1 cellular context compared by ENCODE assay signal in the genomic region with DNA sequence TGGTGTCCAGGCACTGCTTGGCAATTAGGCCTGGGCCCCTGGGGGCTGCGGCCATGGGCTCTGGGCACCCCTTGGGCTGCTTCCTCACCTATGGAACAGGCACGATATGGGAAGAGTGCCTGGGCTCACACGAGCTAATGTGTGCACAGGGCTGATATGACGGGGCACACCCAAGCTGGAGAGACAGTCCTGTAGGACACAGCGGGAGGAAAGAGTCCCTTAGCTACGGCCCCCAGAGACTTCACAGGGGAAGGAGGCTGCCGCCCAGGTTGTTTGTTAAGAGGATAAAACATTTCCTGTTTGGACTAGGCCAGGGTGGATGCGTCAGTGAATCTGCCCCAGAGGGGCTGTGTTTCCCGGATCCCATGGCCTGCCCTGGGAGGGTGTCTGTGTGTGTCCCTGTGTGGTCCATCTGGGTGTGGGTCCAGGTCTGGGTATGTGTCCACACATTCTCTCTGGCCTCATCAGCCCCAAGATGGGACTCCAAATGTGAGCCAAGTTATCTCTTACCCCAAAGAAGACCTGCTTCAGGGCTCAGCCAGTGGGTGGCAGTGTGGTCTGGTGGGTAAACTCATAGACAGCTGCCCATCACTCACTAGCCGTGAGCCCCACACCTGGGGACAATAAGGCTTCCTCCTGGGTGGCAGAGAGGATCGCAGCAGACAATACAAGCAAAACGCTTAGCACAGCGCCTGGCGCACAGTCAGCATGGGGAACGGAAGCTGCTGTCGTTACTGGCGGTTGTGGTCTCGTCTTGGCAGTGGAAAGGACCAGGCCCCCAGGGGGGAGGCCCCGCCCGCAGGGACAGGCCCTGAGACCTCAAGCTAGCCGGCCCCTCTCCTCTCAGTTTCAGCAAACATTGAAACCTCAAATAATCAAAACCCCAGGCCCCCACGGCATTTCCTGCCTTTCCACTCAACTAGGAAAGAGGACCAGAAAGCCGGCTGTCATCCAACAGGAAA.
TF ChIP-seq lines count a peak whose summit lies in the region.

No MANE protein-coding gene starts in this region.

TF ChIP-seq in K562, 482 proteins besides CTCF, POLR2A, EP300 and RAD21 (continued from another document and continues in another):
- TF ChIP-seq ETV1 (tag; conservative IDR thresholded peaks at IDR 0.05; ENCODE audit: low read depth) (peak; percentile 25; the same call in 1 of the 2 replicates), PHF20 (IDR thresholded peaks at IDR 0.05; ENCODE audit: partially characterized antibody) (no peak), TCF3 (CRISPR knock-in tag; IDR thresholded peaks at IDR 0.05) (peak; percentile 68), HCFC1 (IDR thresholded peaks at IDR 0.05; ENCODE audit: low read depth, low read length) (no peak), KDM1A (IDR thresholded peaks at IDR 0.05) (peak; percentile 9 to 29; a peak in 1 of 4 replicates), PCBP1 (IDR thresholded peaks at IDR 0.05; ENCODE audit: low read depth, low read length, poor library complexity, severe bottlenecking) (no peak), FOSL1 (tag; conservative IDR thresholded peaks at IDR 0.05) (no peak), SRSF7 (optimal IDR thresholded peaks at IDR 0.05; ENCODE audit: low read depth, low read length) (no peak), PHB (CRISPR knock-in tag; IDR thresholded peaks at IDR 0.05) (no peak), LEF1 (IDR thresholded peaks at IDR 0.05) (no peak), HSF4 (CRISPR knock-in tag; IDR thresholded peaks at IDR 0.05; ENCODE audit: borderline replicate concordance) (no peak), MECOM (CRISPR knock-in tag; IDR thresholded peaks at IDR 0.05) (peak; percentile 84), RBM14 (IDR thresholded peaks at IDR 0.05; ENCODE audit: borderline replicate concordance, insufficient read depth, low read depth, low read length) (no peak), CEBPB (tag; IDR thresholded peaks at IDR 0.05) (no peak), CBX5 (IDR thresholded peaks at IDR 0.05; ENCODE audit: borderline replicate concordance, low read depth) (no peak), PTBP1 (IDR thresholded peaks at IDR 0.05; ENCODE audit: low read depth, low read length) (no peak), RBM22 (IDR thresholded peaks at IDR 0.05; ENCODE audit: low read depth, low read length, poor library complexity, severe bottlenecking) (no peak), HDAC8 (tag; IDR thresholded peaks at IDR 0.05) (0 out of 2 replicates have a peak, but pooled peaks have one; percentile 21), CHD1 (IDR thresholded peaks at IDR 0.05; ENCODE audit: low read length) (no peak), NR4A1 (CRISPR knock-in tag; IDR thresholded peaks at IDR 0.05) (no peak), NR4A1 (tag; IDR thresholded peaks at IDR 0.05) (peak; percentile 51; the same call in 1 of the 2 replicates), ZNF695 (CRISPR knock-in tag; IDR thresholded peaks at IDR 0.05) (no peak), RCOR1 (IDR thresholded peaks at IDR 0.05; ENCODE audit: borderline replicate concordance in 1 of 2, low read depth in 2 of 2, low read length in 2 of 2) (peak in 1 of 2 experiments; percentile 5; a peak in 1 of 4 replicates)
- TF ChIP-seq, protein P1, sequence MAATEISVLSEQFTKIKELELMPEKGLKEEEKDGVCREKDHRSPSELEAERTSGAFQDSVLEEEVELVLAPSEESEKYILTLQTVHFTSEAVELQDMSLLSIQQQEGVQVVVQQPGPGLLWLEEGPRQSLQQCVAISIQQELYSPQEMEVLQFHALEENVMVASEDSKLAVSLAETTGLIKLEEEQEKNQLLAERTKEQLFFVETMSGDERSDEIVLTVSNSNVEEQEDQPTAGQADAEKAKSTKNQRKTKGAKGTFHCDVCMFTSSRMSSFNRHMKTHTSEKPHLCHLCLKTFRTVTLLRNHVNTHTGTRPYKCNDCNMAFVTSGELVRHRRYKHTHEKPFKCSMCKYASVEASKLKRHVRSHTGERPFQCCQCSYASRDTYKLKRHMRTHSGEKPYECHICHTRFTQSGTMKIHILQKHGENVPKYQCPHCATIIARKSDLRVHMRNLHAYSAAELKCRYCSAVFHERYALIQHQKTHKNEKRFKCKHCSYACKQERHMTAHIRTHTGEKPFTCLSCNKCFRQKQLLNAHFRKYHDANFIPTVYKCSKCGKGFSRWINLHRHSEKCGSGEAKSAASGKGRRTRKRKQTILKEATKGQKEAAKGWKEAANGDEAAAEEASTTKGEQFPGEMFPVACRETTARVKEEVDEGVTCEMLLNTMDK (IDR thresholded peaks at IDR 0.05; ENCODE audit: borderline replicate concordance, insufficient read depth, low read depth, low read length, poor library complexity, severe bottlenecking) = peak; percentile 16
- TF ChIP-seq, protein P2, sequence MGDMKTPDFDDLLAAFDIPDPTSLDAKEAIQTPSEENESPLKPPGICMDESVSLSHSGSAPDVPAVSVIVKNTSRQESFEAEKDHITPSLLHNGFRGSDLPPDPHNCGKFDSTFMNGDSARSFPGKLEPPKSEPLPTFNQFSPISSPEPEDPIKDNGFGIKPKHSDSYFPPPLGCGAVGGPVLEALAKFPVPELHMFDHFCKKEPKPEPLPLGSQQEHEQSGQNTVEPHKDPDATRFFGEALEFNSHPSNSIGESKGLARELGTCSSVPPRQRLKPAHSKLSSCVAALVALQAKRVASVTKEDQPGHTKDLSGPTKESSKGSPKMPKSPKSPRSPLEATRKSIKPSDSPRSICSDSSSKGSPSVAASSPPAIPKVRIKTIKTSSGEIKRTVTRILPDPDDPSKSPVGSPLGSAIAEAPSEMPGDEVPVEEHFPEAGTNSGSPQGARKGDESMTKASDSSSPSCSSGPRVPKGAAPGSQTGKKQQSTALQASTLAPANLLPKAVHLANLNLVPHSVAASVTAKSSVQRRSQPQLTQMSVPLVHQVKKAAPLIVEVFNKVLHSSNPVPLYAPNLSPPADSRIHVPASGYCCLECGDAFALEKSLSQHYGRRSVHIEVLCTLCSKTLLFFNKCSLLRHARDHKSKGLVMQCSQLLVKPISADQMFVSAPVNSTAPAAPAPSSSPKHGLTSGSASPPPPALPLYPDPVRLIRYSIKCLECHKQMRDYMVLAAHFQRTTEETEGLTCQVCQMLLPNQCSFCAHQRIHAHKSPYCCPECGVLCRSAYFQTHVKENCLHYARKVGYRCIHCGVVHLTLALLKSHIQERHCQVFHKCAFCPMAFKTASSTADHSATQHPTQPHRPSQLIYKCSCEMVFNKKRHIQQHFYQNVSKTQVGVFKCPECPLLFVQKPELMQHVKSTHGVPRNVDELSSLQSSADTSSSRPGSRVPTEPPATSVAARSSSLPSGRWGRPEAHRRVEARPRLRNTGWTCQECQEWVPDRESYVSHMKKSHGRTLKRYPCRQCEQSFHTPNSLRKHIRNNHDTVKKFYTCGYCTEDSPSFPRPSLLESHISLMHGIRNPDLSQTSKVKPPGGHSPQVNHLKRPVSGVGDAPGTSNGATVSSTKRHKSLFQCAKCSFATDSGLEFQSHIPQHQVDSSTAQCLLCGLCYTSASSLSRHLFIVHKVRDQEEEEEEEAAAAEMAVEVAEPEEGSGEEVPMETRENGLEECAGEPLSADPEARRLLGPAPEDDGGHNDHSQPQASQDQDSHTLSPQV (IDR thresholded peaks at IDR 0.05) = peak; percentile 67
- TF ChIP-seq, protein P3, sequence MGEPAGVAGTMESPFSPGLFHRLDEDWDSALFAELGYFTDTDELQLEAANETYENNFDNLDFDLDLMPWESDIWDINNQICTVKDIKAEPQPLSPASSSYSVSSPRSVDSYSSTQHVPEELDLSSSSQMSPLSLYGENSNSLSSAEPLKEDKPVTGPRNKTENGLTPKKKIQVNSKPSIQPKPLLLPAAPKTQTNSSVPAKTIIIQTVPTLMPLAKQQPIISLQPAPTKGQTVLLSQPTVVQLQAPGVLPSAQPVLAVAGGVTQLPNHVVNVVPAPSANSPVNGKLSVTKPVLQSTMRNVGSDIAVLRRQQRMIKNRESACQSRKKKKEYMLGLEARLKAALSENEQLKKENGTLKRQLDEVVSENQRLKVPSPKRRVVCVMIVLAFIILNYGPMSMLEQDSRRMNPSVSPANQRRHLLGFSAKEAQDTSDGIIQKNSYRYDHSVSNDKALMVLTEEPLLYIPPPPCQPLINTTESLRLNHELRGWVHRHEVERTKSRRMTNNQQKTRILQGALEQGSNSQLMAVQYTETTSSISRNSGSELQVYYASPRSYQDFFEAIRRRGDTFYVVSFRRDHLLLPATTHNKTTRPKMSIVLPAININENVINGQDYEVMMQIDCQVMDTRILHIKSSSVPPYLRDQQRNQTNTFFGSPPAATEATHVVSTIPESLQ (CRISPR knock-in tag; IDR thresholded peaks at IDR 0.05) = no peak
- TF ChIP-seq, protein P4, sequence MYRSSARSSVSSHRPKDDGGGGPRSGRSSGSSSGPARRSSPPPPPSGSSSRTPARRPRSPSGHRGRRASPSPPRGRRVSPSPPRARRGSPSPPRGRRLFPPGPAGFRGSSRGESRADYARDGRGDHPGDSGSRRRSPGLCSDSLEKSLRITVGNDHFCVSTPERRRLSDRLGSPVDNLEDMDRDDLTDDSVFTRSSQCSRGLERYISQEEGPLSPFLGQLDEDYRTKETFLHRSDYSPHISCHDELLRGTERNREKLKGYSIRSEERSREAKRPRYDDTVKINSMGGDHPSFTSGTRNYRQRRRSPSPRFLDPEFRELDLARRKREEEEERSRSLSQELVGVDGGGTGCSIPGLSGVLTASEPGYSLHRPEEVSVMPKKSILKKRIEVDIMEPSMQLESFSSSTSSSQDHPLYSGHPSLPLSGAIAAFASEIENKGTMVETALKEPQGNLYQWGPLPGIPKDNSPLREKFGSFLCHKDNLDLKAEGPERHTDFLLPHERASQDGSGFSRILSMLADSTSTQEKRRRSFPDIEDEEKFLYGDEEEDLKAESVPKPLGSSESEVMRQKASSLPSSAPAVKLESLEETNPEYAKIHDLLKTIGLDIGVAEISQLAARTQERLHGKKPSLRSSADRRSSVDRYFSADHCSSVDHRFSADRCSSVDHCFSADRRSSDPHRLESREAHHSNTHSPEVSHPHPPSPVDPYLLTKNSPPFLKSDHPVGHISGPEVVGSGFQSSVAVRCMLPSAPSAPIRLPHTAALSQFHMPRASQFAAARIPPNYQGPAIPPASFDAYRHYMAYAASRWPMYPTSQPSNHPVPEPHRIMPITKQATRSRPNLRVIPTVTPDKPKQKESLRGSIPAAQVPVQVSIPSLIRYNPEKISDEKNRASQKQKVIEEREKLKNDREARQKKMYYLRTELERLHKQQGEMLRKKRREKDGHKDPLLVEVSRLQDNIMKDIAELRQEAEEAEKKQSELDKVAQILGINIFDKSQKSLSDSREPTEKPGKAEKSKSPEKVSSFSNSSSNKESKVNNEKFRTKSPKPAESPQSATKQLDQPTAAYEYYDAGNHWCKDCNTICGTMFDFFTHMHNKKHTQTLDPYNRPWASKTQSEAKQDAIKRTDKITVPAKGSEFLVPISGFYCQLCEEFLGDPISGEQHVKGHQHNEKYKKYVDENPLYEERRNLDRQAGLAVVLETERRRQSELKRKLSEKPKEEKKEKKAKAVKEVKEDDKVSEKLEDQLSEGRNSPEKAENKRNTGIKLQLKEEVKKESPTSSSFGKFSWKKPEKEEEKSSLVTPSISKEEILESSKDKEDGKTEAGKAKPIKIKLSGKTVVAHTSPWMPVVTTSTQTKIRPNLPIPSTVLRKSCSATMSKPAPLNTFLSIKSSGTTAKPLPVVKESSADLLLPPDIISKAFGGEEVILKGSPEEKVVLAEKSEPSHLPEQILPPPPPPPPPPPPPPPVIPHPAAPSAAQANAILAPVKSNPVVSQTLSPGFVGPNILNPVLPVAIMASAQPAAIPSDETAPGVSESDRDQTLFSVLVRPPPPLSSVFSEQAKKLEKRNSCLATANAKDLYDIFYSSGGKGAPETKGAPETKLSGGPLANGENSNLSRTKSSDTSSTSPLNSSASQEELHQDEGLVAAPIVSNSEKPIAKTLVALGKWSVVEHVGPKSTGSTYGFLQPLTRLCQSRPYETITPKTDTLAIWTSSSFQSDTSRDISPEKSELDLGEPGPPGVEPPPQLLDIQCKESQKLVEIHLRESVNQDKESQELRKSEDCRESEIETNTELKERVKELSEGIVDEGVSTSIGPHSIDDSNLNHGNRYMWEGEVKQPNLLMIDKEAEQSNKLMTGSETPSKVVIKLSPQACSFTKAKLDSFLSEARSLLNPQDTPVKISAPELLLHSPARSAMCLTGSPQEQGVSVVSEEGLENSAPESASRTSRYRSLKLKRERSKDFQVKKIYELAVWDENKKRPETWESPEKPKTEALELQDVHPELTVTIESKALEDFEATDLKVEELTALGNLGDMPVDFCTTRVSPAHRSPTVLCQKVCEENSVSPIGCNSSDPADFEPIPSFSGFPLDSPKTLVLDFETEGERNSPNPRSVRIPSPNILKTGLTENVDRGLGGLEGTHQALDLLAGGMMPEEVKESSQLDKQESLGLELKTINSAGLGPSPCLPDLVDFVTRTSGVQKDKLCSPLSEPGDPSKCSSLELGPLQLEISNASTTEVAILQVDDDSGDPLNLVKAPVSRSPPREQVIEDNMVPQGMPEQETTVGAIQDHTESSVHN (IDR thresholded peaks at IDR 0.05; ENCODE audit: borderline replicate concordance in 1 of 2, low read depth in 1 of 2) = no peak
- TF ChIP-seq, protein P5, sequence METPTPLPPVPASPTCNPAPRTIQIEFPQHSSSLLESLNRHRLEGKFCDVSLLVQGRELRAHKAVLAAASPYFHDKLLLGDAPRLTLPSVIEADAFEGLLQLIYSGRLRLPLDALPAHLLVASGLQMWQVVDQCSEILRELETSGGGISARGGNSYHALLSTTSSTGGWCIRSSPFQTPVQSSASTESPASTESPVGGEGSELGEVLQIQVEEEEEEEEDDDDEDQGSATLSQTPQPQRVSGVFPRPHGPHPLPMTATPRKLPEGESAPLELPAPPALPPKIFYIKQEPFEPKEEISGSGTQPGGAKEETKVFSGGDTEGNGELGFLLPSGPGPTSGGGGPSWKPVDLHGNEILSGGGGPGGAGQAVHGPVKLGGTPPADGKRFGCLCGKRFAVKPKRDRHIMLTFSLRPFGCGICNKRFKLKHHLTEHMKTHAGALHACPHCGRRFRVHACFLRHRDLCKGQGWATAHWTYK (CRISPR knock-in tag; IDR thresholded peaks at IDR 0.05) = peak; percentile 78; the same call in 1 of the 2 replicates
- TF ChIP-seq, protein P6, sequence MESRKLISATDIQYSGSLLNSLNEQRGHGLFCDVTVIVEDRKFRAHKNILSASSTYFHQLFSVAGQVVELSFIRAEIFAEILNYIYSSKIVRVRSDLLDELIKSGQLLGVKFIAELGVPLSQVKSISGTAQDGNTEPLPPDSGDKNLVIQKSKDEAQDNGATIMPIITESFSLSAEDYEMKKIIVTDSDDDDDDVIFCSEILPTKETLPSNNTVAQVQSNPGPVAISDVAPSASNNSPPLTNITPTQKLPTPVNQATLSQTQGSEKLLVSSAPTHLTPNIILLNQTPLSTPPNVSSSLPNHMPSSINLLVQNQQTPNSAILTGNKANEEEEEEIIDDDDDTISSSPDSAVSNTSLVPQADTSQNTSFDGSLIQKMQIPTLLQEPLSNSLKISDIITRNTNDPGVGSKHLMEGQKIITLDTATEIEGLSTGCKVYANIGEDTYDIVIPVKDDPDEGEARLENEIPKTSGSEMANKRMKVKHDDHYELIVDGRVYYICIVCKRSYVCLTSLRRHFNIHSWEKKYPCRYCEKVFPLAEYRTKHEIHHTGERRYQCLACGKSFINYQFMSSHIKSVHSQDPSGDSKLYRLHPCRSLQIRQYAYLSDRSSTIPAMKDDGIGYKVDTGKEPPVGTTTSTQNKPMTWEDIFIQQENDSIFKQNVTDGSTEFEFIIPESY (CRISPR knock-in tag; IDR thresholded peaks at IDR 0.05) = no peak
